9 cellular contexts compared by ENCODE assay signal in the genomic region with DNA sequence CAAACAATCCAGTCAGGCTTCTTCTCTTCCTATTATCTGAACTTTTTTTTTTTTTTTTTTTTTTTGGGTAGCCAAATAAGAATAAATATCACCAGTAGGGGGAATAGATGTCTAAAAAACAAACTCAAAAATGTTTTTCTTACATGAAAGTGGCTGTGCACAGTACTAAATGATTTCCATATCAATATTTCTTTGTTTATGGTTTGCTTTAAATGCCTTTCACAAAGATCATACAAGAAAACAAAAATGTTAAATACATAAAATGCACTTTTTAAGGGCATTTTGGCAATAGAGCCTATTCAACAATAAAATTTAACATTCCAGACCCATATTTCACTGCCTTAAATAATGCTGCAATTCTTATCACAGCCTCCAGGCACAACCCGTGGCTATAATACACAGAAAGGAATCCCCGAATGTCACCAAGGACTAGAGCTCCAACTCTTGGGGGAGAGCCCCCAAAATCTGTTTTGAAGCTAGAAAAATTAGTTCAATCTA.
DNase-seq lines count a peak whose midpoint lies in the region; ATAC-seq and TF ChIP-seq lines count a peak whose summit lies in the region.
"Had no signal": no experiment of that assay in that cellular context is flagged by ENCODE, and none has a peak within 500 bp of the region (broad histone marks: within the 10 kb centered on the region; RNA-seq: fewer than 3 reads in every experiment).

No MANE protein-coding gene starts in this region.

- ATAC-seq in HG03521 (IDR thresholded peaks at IDR 0.05; ENCODE audit: unreplicated experiment): no peak

- in situ Hi-C loops in GM13977 (cut with MboI; ENCODE audit: low pct_unique_long_range_greater_than_20kb, low sequenced_read_pairs, unreplicated experiment): no loop called here
- in situ Hi-C loops in SK-MEL-5 (cut with HindIII; ENCODE audit: low pct_unique_long_range_greater_than_20kb, low sequenced_read_pairs): no loop called here

- H3K36me3 Mint-ChIP-seq in immature natural killer cell: no peaks in the 10 kb centered on the region
- H3K36me3 Mint-ChIP-seq: activated naive CD8-positive, alpha-beta T cell treated with anti-CD3 and anti-CD28 coated beads, Interleukin-2, amount 10 ng/mL, durations not matched to agents 7 days and 5 days had no signal

- peaks cover 0 to 3% (median under 1%) of the 10 kb centered on the region in 3 donors for H3K27me3 Mint-ChIP-seq in immature natural killer cell (ENCODE audit: low read depth in 3 of 3)

- DNase-seq in AG04449 (ENCODE audit: low read depth, low spot score) (no peak), GM13977 (ENCODE audit: low spot score) (no peak), SK-MEL-5 (ENCODE audit: low read depth, low spot score) (peak; percentile 70), globus pallidus (ENCODE audit: low spot score) (peak; percentile 59), immature natural killer cell (no peak), SHP77 (lab: John Stamatoyannopoulos, UW) (no peak)
- DNase-seq in stimulated activated CD4-positive, alpha-beta T cell treated with anti-CD3 and anti-CD28 coated beads, Interleukin-2, amount 100 ng/mL, for 48 hours: no peak
- DNase-seq: activated naive CD8-positive, alpha-beta T cell treated with anti-CD3 and anti-CD28 coated beads, Interleukin-2, amount 10 ng/mL, durations not matched to agents 7 days and 5 days had no signal

- CTCF ChIA-PET in AG04449 (lab: Yijun Ruan, JAX): interaction anchor here (0.6 to 1.4 kb wide), 4 partner anchors 8 to 239 kb away, joined by 3 to 6 read pairs (median 3); no protein-coding TSS in a partner anchor

- TF ChIP-seq CTCF in AG04449 (IDR thresholded peaks at IDR 0.05; ENCODE audit: insufficient read depth, low read length, missing control alignments) (peak; percentile 7), GM13977 (IDR thresholded peaks at IDR 0.05; ENCODE audit: extremely low read depth, insufficient read depth, missing control alignments) (peak; percentile 25)

- POLR2A ChIA-PET in AG04449 (lab: Yijun Ruan, JAX): no interaction called here

- no peaks in the 10 kb centered on the region for H3K9me3 Mint-ChIP-seq in immature natural killer cell
- H3K9me3 Mint-ChIP-seq: activated naive CD8-positive, alpha-beta T cell treated with anti-CD3 and anti-CD28 coated beads, Interleukin-2, amount 10 ng/mL, durations not matched to agents 7 days and 5 days had no signal

- H3K4me3 Mint-ChIP-seq in immature natural killer cell: no peak overlapping the region
- H3K4me3 Mint-ChIP-seq: activated naive CD8-positive, alpha-beta T cell treated with anti-CD3 and anti-CD28 coated beads, Interleukin-2, amount 10 ng/mL, durations not matched to agents 7 days and 5 days had no signal

- no peak overlapping the region for H3K4me3 ChIP-seq in AG04449 (ENCODE audit: low read depth, low read length)

- no peaks in the 10 kb centered on the region for H3K4me1 Mint-ChIP-seq in immature natural killer cell
- H3K4me1 Mint-ChIP-seq: activated naive CD8-positive, alpha-beta T cell treated with anti-CD3 and anti-CD28 coated beads, Interleukin-2, amount 10 ng/mL, durations not matched to agents 7 days and 5 days had no signal

- H3K27ac Mint-ChIP-seq in immature natural killer cell: no peak overlapping the region
- H3K27ac Mint-ChIP-seq: activated naive CD8-positive, alpha-beta T cell treated with anti-CD3 and anti-CD28 coated beads, Interleukin-2, amount 10 ng/mL, durations not matched to agents 7 days and 5 days had no signal

Comparison
In these comparisons a context has a peak if more than half of its experiments do, and no peak if none do; other contexts are left out.
1. DNase-seq: peak in SK-MEL-5 (single experiment) and globus pallidus (single experiment); none in AG04449 (single experiment), GM13977 (single experiment), stimulated activated CD4-positive, alpha-beta T cell treated with anti-CD3 and anti-CD28 coated beads, Interleukin-2, amount 100 ng/mL, for 48 hours (0 of 2), immature natural killer cell (0 of 3) and SHP77 (0 of 2).